1 cellular context compared by ENCODE assay signal in the genomic region with DNA sequence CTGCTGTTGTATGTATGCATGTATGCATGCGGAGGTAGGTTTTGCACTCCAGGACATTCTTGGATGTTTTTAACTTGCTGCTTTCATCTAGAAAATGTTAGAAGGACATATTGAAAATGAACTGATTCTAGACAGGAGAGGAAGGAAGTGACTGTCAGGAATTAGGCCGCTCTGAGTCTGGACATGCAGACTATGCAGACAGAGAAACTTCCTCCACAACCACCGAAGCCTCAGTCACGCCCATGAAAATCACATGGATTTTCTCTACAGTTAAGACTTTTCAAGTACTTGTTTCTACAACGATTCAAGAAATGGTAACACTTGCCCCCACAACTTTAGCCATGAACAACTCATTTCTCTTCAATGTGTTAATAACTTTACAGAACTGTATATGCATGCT.
TF ChIP-seq lines count a peak whose summit lies in the region.

No MANE protein-coding gene starts in this region.

TF ChIP-seq in SK-N-SH, 30 proteins besides CTCF, POLR2A, EP300 and RAD21 (continued from another document):
- TF ChIP-seq, protein P1, sequence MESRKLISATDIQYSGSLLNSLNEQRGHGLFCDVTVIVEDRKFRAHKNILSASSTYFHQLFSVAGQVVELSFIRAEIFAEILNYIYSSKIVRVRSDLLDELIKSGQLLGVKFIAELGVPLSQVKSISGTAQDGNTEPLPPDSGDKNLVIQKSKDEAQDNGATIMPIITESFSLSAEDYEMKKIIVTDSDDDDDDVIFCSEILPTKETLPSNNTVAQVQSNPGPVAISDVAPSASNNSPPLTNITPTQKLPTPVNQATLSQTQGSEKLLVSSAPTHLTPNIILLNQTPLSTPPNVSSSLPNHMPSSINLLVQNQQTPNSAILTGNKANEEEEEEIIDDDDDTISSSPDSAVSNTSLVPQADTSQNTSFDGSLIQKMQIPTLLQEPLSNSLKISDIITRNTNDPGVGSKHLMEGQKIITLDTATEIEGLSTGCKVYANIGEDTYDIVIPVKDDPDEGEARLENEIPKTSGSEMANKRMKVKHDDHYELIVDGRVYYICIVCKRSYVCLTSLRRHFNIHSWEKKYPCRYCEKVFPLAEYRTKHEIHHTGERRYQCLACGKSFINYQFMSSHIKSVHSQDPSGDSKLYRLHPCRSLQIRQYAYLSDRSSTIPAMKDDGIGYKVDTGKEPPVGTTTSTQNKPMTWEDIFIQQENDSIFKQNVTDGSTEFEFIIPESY (IDR thresholded peaks at IDR 0.05; ENCODE audit: borderline replicate concordance, low read depth), result no peak
- TF ChIP-seq, protein P2, sequence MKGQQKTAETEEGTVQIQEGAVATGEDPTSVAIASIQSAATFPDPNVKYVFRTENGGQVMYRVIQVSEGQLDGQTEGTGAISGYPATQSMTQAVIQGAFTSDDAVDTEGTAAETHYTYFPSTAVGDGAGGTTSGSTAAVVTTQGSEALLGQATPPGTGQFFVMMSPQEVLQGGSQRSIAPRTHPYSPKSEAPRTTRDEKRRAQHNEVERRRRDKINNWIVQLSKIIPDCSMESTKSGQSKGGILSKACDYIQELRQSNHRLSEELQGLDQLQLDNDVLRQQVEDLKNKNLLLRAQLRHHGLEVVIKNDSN (IDR thresholded peaks at IDR 0.05; ENCODE audit: borderline replicate concordance, low read depth), result no peak
- TF ChIP-seq GABPA (IDR thresholded peaks at IDR 0.05; ENCODE audit: low read depth), result no peak
- no peak for TF ChIP-seq SIN3A (IDR thresholded peaks at IDR 0.05; ENCODE audit: borderline replicate concordance, low read depth, low read length)
- no peak for TF ChIP-seq FOXM1 (IDR thresholded peaks at IDR 0.05; ENCODE audit: low read depth)
- TF ChIP-seq SMC3 (IDR thresholded peaks at IDR 0.05; ENCODE audit: low read depth, low read length), result no peak
- TF ChIP-seq YY1 (IDR thresholded peaks at IDR 0.05; ENCODE audit: low read depth), result no peak
- TF ChIP-seq NFIC (IDR thresholded peaks at IDR 0.05; ENCODE audit: borderline replicate concordance), result no peak
